ENCODE assay signal across 12 cellular contexts in the genomic region with DNA sequence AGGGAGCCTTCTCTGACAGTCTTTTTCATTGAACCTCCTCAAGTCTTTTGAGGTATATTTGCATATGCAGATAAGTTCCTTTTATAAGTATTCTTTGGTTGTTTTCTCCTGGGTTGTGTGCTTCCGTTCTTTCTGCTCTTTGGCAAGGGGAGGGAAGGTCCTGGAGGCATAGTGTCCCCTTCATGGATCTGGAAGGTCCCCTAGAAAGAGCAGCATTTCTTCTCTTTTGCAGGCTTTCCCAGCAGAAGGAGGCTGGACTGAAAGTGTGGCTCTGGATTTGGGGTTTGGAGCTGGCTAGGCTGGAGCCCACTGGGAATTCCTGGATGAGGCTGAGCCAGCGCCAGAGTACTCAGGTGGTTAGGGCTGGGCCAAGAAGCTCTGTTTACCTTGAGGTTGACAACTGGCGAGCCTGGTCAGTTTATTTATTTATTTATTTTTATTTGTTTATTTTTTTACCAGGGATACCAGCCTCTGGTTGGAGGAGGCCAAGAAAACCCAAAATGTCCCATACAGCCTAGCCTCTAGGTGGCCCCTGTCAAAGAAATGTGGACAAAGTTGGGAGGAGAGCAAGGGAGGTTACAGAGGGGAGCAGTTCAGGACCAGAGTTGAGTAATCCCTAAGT. TPM values are rescaled to one million over a fixed set of nuclear protein-coding genes. Genes with fewer than 3 reads are reported as not detected.
DNase-seq lines count a peak whose midpoint lies in the region; ATAC-seq, FAIRE-seq and TF ChIP-seq lines count a peak whose summit lies in the region.
"Had no signal": no experiment of that assay in that cellular context is flagged by ENCODE, and none has a peak within 500 bp of the region (broad histone marks: within the 10 kb centered on the region; RNA-seq: fewer than 3 reads in every experiment).

No MANE protein-coding gene starts in this region.

- TF ChIP-seq EP300 in K562 (IDR thresholded peaks at IDR 0.05; ENCODE audit: low read length), result no peak

- ATAC-seq in K562, result peak; percentile 88
- peak; percentile 28 for ATAC-seq in mucosa of descending colon
- ATAC-seq in HG02678 (IDR thresholded peaks at IDR 0.05; ENCODE audit: unreplicated experiment), result no peak
- ATAC-seq: stimulated activated naive B cell treated with anti-CD40 and anti-IgM and Interleukin-4, amounts not matched to agents 10 μg/mL and 1 μg/mL and 100 μg/mL, for 72 hours had no signal

- H3K27me3 ChIP-seq in Loucy (ENCODE audit: insufficient read depth, low read length, poor library complexity, severe bottlenecking) (no peaks in the 10 kb centered on the region), K562 (ENCODE audit: control insufficient read depth in 2 of 2, insufficient read depth in 2 of 2, low read length in 2 of 2) (no peaks in the 10 kb centered on the region), thyroid gland (no peaks in the 10 kb centered on the region)
- H3K27me3 ChIP-seq: hepatocyte had no signal

- H3K4me1 ChIP-seq in Loucy (ENCODE audit: insufficient read depth, low read length, poor library complexity, severe bottlenecking) (peaks cover 35% of the 10 kb centered on the region), K562 (replicated peaks in 1 of 2; ENCODE audit: control insufficient read depth in 2 of 2, insufficient read depth in 2 of 2, low read length in 2 of 2) (peaks cover 7% of the 10 kb centered on the region in 2 experiments; a peak in 4 of 5 replicates), mucosa of descending colon (ENCODE audit: low read depth) (no peaks in the 10 kb centered on the region), thyroid gland (peaks cover 5 to 9% of the 10 kb centered on the region in 2 donors)

- H3K4me2 ChIP-seq in Loucy (ENCODE audit: low read depth, low read length, poor library complexity, severe bottlenecking) (no peak overlapping the region), K562 (ENCODE audit: insufficient read depth, low read length) (no peak overlapping the region)
- H3K4me2 ChIP-seq: hepatocyte had no signal

- H3K79me2 ChIP-seq in Loucy (ENCODE audit: insufficient read depth, low read length) (no peaks in the 10 kb centered on the region), K562 (ENCODE audit: control insufficient read depth, insufficient read depth, low read length) (no peaks in the 10 kb centered on the region)
- H3K79me2 ChIP-seq: hepatocyte had no signal

- POLR2A ChIA-PET in K562 (lab: Yijun Ruan, JAX), result interaction anchor here (1.0 to 1.5 kb wide), 3 partner anchors 12 to 89 kb away, joined by 3 to 4 read pairs (median 4); no protein-coding TSS in a partner anchor

- H2AFZ ChIP-seq in Loucy (ENCODE audit: low read length) (no peak overlapping the region), K562 (ENCODE audit: low read depth, low read length) (peak overlapping the region; percentile 85)
- H2AFZ ChIP-seq: hepatocyte had no signal

- peak; percentile 2; the same call in 1 of the 2 replicates for TF ChIP-seq CTCF in GM12875 (IDR thresholded peaks at IDR 0.05; ENCODE audit: borderline replicate concordance, insufficient read depth, low read depth, low read length)
- 0 out of 2 replicates have a peak, but pooled peaks have one; percentile 28 for TF ChIP-seq CTCF in Loucy (conservative IDR thresholded peaks at IDR 0.05; ENCODE audit: low read length)
- TF ChIP-seq CTCF in K562 (IDR thresholded peaks at IDR 0.05 in 2 of 3, conservative IDR thresholded peaks at IDR 0.05 in 1 of 3; ENCODE audit: insufficient read depth in 2 of 3, low read depth in 1 of 3, low read length in 3 of 3), result peak; percentile 37 to 45 (median 43); a peak in 4 of 6 replicates
- no peak for TF ChIP-seq CTCF in mucosa of descending colon (IDR thresholded peaks at IDR 0.05)
- TF ChIP-seq CTCF in thyroid gland (IDR thresholded peaks at IDR 0.05), result peak in 1 of 6 experiments; percentile 6

- H3K9me1 ChIP-seq in K562 (ENCODE audit: control insufficient read depth, insufficient read depth, low read length), result no peaks in the 10 kb centered on the region

- in situ Hi-C loops in K562 (cut with MboI), result no loop called here

- DNase-seq in K562 (ENCODE audit: extremely low read depth in 1 of 4, low spot score in 3 of 4), result peak; percentile 52 to 56 (median 54)
- DNase-seq in mucosa of descending colon, result no peak
- DNase-seq in NCI-H226, result no peak
- no peak for DNase-seq in thyroid gland
- DNase-seq: activated CD4-positive, CD25-positive, alpha-beta regulatory T cell treated with anti-CD3 and anti-CD28 coated beads, Interleukin-2, amount 50 U/mL, for 72 hours; activated naive CD4-positive, alpha-beta T cell; NCI-H1105; stimulated activated naive B cell treated with anti-CD40 and anti-IgM and Interleukin-4, amounts not matched to agents 10 μg/mL and 1 μg/mL and 100 μg/mL, for 72 hours had no signal

- H3K9me2 ChIP-seq in Loucy (replicated peaks; ENCODE audit: low read depth, low read length), result no peaks in the 10 kb centered on the region

- WGBS in K562 (ENCODE audit: insufficient coverage, low coverage, missing lambda C conversion rate), result 70% methylated on average over 3 of the region's 3 CpGs
- 68 to 76% methylated on average over 3 of the region's 3 CpGs for WGBS in thyroid gland, 2 donors

- no peak for TF ChIP-seq POLR2A in K562 (conservative IDR thresholded peaks at IDR 0.05)
- no peak for TF ChIP-seq POLR2A in thyroid gland (IDR thresholded peaks at IDR 0.05)

- intact Hi-C loops in K562 (cut with micrococcal nuclease), result no loop called here
- intact Hi-C loops in mucosa of descending colon (cut with DNase I, micrococcal nuclease), result no loop called here
- intact Hi-C loops in thyroid gland (cut with DNase I), result no loop called here

- H3K9ac ChIP-seq in Loucy (ENCODE audit: low read depth, low read length, poor library complexity, severe bottlenecking) (no peak overlapping the region), K562 (ENCODE audit: insufficient read depth in 1 of 2, low read depth in 2 of 2, low read length in 2 of 2) (peak overlapping the region in 1 of 2 experiments; percentile 11; a peak in 1 of 4 replicates)

- H3K36me3 ChIP-seq in Loucy (ENCODE audit: insufficient read depth, low read length), result no peaks in the 10 kb centered on the region
- H3K36me3 ChIP-seq in K562 (ENCODE audit: control insufficient read depth, insufficient read depth, low read length), result no peaks in the 10 kb centered on the region
- no peaks in the 10 kb centered on the region for H3K36me3 ChIP-seq in mucosa of descending colon (ENCODE audit: low read depth)
- H3K36me3 ChIP-seq in thyroid gland, result no peaks in the 10 kb centered on the region

- BruUV-seq in K562 (replicated peaks; lab: Mats Ljungman, UMichigan), result no TSS peak

- peaks cover 5% of the 10 kb centered on the region; the same call in 1 of the 2 replicates for H3F3A ChIP-seq in Loucy (ENCODE audit: low read depth)

- peak; percentile 71 for FAIRE-seq in K562 (lab: Jason Lieb, UNC)

- CTCF ChIA-PET in K562 (lab: Yijun Ruan, JAX; ENCODE audit: low intra/inter-chr PET ratio), result no interaction called here

- no peak for TF ChIP-seq RAD21 in K562 (CRISPR knock-in tag; conservative IDR thresholded peaks at IDR 0.05 in 1 of 2, IDR thresholded peaks at IDR 0.05 in 1 of 2)

- H3K27ac ChIP-seq in K562 (ENCODE audit: extremely low read depth, low read depth, low read length), result no peak overlapping the region
- H3K27ac ChIP-seq in thyroid gland, result no peak overlapping the region
- H3K27ac ChIP-seq: hepatocyte had no signal

- H3K9me3 ChIP-seq in Loucy (ENCODE audit: insufficient read depth, low read depth, low read length), result no peaks in the 10 kb centered on the region
- H3K9me3 ChIP-seq in K562 (replicated peaks; ENCODE audit: control insufficient read depth, insufficient read depth, low read depth, low read length), result no peaks in the 10 kb centered on the region
- no peaks in the 10 kb centered on the region for H3K9me3 ChIP-seq in mucosa of descending colon
- no peaks in the 10 kb centered on the region for H3K9me3 ChIP-seq in thyroid gland

- no peak overlapping the region for H3K4me3 ChIP-seq in GM12875 (ENCODE audit: low read depth, low read length)
- no peak overlapping the region for H3K4me3 ChIP-seq in Loucy (ENCODE audit: low read length, poor library complexity, severe bottlenecking)
- no peak overlapping the region for H3K4me3 ChIP-seq in K562
- no peak overlapping the region for H3K4me3 ChIP-seq in mucosa of descending colon
- H3K4me3 ChIP-seq in thyroid gland (replicated peaks in 1 of 3), result no peak overlapping the region
- H3K4me3 ChIP-seq: hepatocyte had no signal

- no peaks in the 10 kb centered on the region for H4K20me1 ChIP-seq in Loucy (ENCODE audit: insufficient read depth, low read length, poor library complexity, severe bottlenecking)
- no peaks in the 10 kb centered on the region for H4K20me1 ChIP-seq in K562 (replicated peaks; ENCODE audit: control insufficient read depth, insufficient read depth, low read length)

RNA-seq across cellular contexts. Expression of gene TOP2A, which starts 5.4 kb away (rescaled TPM):
- 65.1 and 280 TPM in 2 replicates for total RNA-seq in K562 (2011; cell fraction: chromatin; rRNA removed; ENCODE audit: low replicate concordance)
- 39.0 and 56.5 TPM in 2 replicates for total RNA-seq in K562 (2011; cell fraction: nucleolus; rRNA removed)
- 105 and 126 TPM in 2 replicates for total RNA-seq in K562 (2011; cell fraction: nucleoplasm; rRNA removed)
- total RNA-seq in K562 (2014; rRNA removed) (131 and 133 TPM in 2 replicates), K562 (2014; rRNA removed; fragmentation: Illumina TruSeq; extraction: Trizol) (335 and 375 TPM in 2 replicates), K562 (2015; rRNA removed; fragmentation: Illumina TruSeq; extraction: Trizol) (257 and 281 TPM in 2 replicates), K562 (2021) (266 and 282 TPM in 2 replicates), mucosa of descending colon (10 to 100 TPM in 2 of 3 donors, 1 to 10 TPM in 1; 6.9 to 50.1 (median 11.4) TPM), thyroid gland (1 to 10 TPM in 3 of 4 donors, under 1 TPM in 1; 0.20 to 5.2 (median 2.2) TPM)
- polyA plus RNA-seq in K562 (2011; rRNA removed) (150 and 347 TPM in 2 replicates), K562 (2014; fragmentation: Illumina TruSeq; extraction: Trizol) (204 and 233 TPM in 2 replicates), K562 (2014; fragmentation: Nextera tagmentation; extraction: Ambion mirVana) (100 to 1,000 TPM; 175 to 259 TPM), K562 (2014; rRNA removed) (163 and 185 TPM in 2 replicates)
- 39.7 and 72.0 TPM in 2 replicates for polyA plus RNA-seq in K562 (2011; cell fraction: cytosol; rRNA removed)
- polyA plus RNA-seq in K562 (2011; cell fraction: nucleus; rRNA removed), result 94.7 and 101 TPM in 2 replicates
- polyA plus RNA-seq in K562 (2012), result 250 and 293 TPM in 2 replicates
- polyA minus RNA-seq in K562 (2011; rRNA and poly(A)+ RNA removed), result 222 and 350 TPM in 2 replicates
- 60.8 and 128 TPM in 2 replicates for polyA minus RNA-seq in K562 (2011; cell fraction: cytosol; rRNA and poly(A)+ RNA removed)
- polyA minus RNA-seq in K562 (2011; cell fraction: nucleus; rRNA and poly(A)+ RNA removed), result 61.9 and 96.7 TPM in 2 replicates

RNA-seq across cellular contexts. Expression of gene IGFBP4, which starts 20.1 kb away (rescaled TPM):
- 53.3 and 148 TPM in 2 replicates for total RNA-seq in K562 (2011; cell fraction: chromatin; rRNA removed; ENCODE audit: low replicate concordance)
- total RNA-seq in K562 (2011; cell fraction: nucleolus; rRNA removed), result 159 and 208 TPM in 2 replicates
- 156 and 209 TPM in 2 replicates for total RNA-seq in K562 (2011; cell fraction: nucleoplasm; rRNA removed)
- 17.8 and 18.6 TPM in 2 replicates for total RNA-seq in K562 (2014; rRNA removed)
- 18.1 and 18.3 TPM in 2 replicates for total RNA-seq in K562 (2014; rRNA removed; fragmentation: Illumina TruSeq; extraction: Trizol)
- 12.0 and 12.6 TPM in 2 replicates for total RNA-seq in K562 (2015; rRNA removed; fragmentation: Illumina TruSeq; extraction: Trizol)
- 87.6 and 99.8 TPM in 2 replicates for total RNA-seq in K562 (2021)
- 47.2 and 98.1 TPM in 2 replicates for polyA plus RNA-seq in K562 (2011; rRNA removed)
- 47.0 and 129 TPM in 2 replicates for polyA plus RNA-seq in K562 (2011; cell fraction: cytosol; rRNA removed)
- 23.9 and 76.5 TPM in 2 replicates for polyA plus RNA-seq in K562 (2011; cell fraction: nucleus; rRNA removed)
- polyA plus RNA-seq in K562 (2012), result 64.1 and 158 TPM in 2 replicates
- 46.6 and 64.4 TPM in 2 replicates for polyA plus RNA-seq in K562 (2014; fragmentation: Illumina TruSeq; extraction: Trizol)
- polyA plus RNA-seq in K562 (2014; fragmentation: Nextera tagmentation; extraction: Ambion mirVana), result 10 to 100 TPM in 1 of 2 experiments, 1 to 10 TPM in 1; 8.8 to 10.8 TPM
- 37.5 and 43.5 TPM in 2 replicates for polyA plus RNA-seq in K562 (2014; rRNA removed)
- 39.8 and 98.7 TPM in 2 replicates for polyA minus RNA-seq in K562 (2011; rRNA and poly(A)+ RNA removed)
- polyA minus RNA-seq in K562 (2011; cell fraction: cytosol; rRNA and poly(A)+ RNA removed), result 51.3 and 106 TPM in 2 replicates
- 11.2 and 17.0 TPM in 2 replicates for polyA minus RNA-seq in K562 (2011; cell fraction: nucleus; rRNA and poly(A)+ RNA removed)
- 100 to 1,000 TPM; 215 to 459 (median 244) TPM for total RNA-seq in mucosa of descending colon
- 100 to 1,000 TPM; 234 to 334 (median 274) TPM for total RNA-seq in thyroid gland

RNA-seq across cellular contexts. Expression of gene GJD3, which starts 58.6 kb away (rescaled TPM):
- not detected in 2 replicates for total RNA-seq in K562 (2011; cell fraction: chromatin; rRNA removed; ENCODE audit: low replicate concordance)
- total RNA-seq in K562 (2011; cell fraction: nucleolus; rRNA removed), result 0.50 and 0.66 TPM in 2 replicates
- not detected in 2 replicates for total RNA-seq in K562 (2011; cell fraction: nucleoplasm; rRNA removed)
- total RNA-seq in K562 (2014; rRNA removed) (not detected in 2 replicates), K562 (2014; rRNA removed; fragmentation: Illumina TruSeq; extraction: Trizol) (not detected in 2 replicates), K562 (2015; rRNA removed; fragmentation: Illumina TruSeq; extraction: Trizol) (not detected in 2 replicates), K562 (2021) (0.38 TPM in 1 of 2 replicates, not detected in the other), mucosa of descending colon (1 to 10 TPM in 2 of 3 donors, under 1 TPM in 1; 0.81 to 1.4 (median 1.2) TPM), thyroid gland (1 to 10 TPM; 1.6 to 3.4 (median 1.7) TPM)
- polyA plus RNA-seq in K562 (2011; rRNA removed) (not detected in 2 replicates), K562 (2014; fragmentation: Illumina TruSeq; extraction: Trizol) (not detected in 2 replicates), K562 (2014; fragmentation: Nextera tagmentation; extraction: Ambion mirVana) (not detected), K562 (2014; rRNA removed) (0.17 TPM in 1 of 2 replicates, not detected in the other)
- 0.24 TPM in 1 of 2 replicates, not detected in the other for polyA plus RNA-seq in K562 (2011; cell fraction: cytosol; rRNA removed)
- polyA plus RNA-seq in K562 (2011; cell fraction: nucleus; rRNA removed), result not detected in 2 replicates
- 0.46 and 2.9 TPM in 2 replicates for polyA plus RNA-seq in K562 (2012)
- not detected in 2 replicates for polyA minus RNA-seq in K562 (2011; rRNA and poly(A)+ RNA removed)
- polyA minus RNA-seq in K562 (2011; cell fraction: cytosol; rRNA and poly(A)+ RNA removed), result not detected in 2 replicates
- polyA minus RNA-seq in K562 (2011; cell fraction: nucleus; rRNA and poly(A)+ RNA removed), result 1.2 TPM in 1 of 2 replicates, not detected in the other

Comparison
In these comparisons a context has a peak if more than half of its experiments do, and no peak if none do; other contexts are left out.
1. DNase-seq: peak in K562 (4 of 4); none in mucosa of descending colon (0 of 3), NCI-H226 (single experiment) and thyroid gland (0 of 2).